1 cellular context compared by ENCODE assay signal in genomic region chr10:70652761-70653657, GRCh38.
TF ChIP-seq lines count a peak whose summit lies in the region.

No MANE protein-coding gene starts in this region.

TF ChIP-seq in HepG2, 621 proteins besides CTCF, POLR2A, EP300 and RAD21:
- TF ChIP-seq SKI (IDR thresholded peaks at IDR 0.05; ENCODE audit: partially characterized antibody) (no peak), REST (IDR thresholded peaks at IDR 0.05; ENCODE audit: borderline replicate concordance in 1 of 2, low read depth in 1 of 2, low read length in 2 of 2) (no peak), KAT2B (IDR thresholded peaks at IDR 0.05; ENCODE audit: borderline replicate concordance, low read depth, low read length) (no peak), KDM6A (CRISPR knock-in tag; IDR thresholded peaks at IDR 0.05; ENCODE audit: low read depth) (no peak), TEAD3 (CRISPR knock-in tag; optimal IDR thresholded peaks at IDR 0.05; ENCODE audit: borderline replicate concordance) (no peak), PRDM10 (CRISPR knock-in tag; IDR thresholded peaks at IDR 0.05; ENCODE audit: low read depth) (no peak), GATAD2A (CRISPR knock-in tag; IDR thresholded peaks at IDR 0.05) (no peak), ZNF772 (CRISPR knock-in tag; IDR thresholded peaks at IDR 0.05) (no peak), NFKB2 (CRISPR knock-in tag; IDR thresholded peaks at IDR 0.05; ENCODE audit: borderline replicate concordance) (no peak), KDM4B (CRISPR knock-in tag; IDR thresholded peaks at IDR 0.05) (no peak), CAMTA2 (CRISPR knock-in tag; IDR thresholded peaks at IDR 0.05; ENCODE audit: borderline replicate concordance) (no peak), ZBTB10 (CRISPR knock-in tag; IDR thresholded peaks at IDR 0.05; ENCODE audit: borderline replicate concordance) (no peak), CEBPG (CRISPR knock-in tag; IDR thresholded peaks at IDR 0.05) (no peak), GATAD1 (CRISPR knock-in tag; IDR thresholded peaks at IDR 0.05) (no peak)
